In genomic region chr18:9109523-9109922, GRCh38 we compare ENCODE assay signal across 9 cellular contexts. TPM values are rescaled to one million over a fixed set of nuclear protein-coding genes. Genes with fewer than 3 reads are reported as not detected.
DNase-seq lines count a peak whose midpoint lies in the region; ATAC-seq and TF ChIP-seq lines count a peak whose summit lies in the region.
"Had no signal": no experiment of that assay in that cellular context is flagged by ENCODE, and none has a peak within 500 bp of the region (broad histone marks: within the 10 kb centered on the region; RNA-seq: fewer than 3 reads in every experiment).

No MANE protein-coding gene starts in this region.

- no peaks in the 10 kb centered on the region for H3K27me3 ChIP-seq in HUES64 (ENCODE audit: insufficient read depth, low read length)

- peak overlapping the region; percentile 90 for H3K4me3 Mint-ChIP-seq in activated CD4-positive, alpha-beta memory T cell treated with anti-CD3 and anti-CD28 coated beads for 36 hours
- H3K4me3 Mint-ChIP-seq in stimulated activated naive B cell treated with anti-CD40 and anti-IgM and Interleukin-4, amounts not matched to agents 10 μg/mL and 1 μg/mL and 100 μg/mL, for 72 hours = peak overlapping the region in 1 of 2 donors; percentile 48

- H3K36me3 Mint-ChIP-seq in activated CD4-positive, alpha-beta memory T cell treated with anti-CD3 and anti-CD28 coated beads for 36 hours = peaks cover 77% of the 10 kb centered on the region
- peaks cover 21 to 33% of the 10 kb centered on the region in 2 donors for H3K36me3 Mint-ChIP-seq in stimulated activated naive B cell treated with anti-CD40 and anti-IgM and Interleukin-4, amounts not matched to agents 10 μg/mL and 1 μg/mL and 100 μg/mL, for 72 hours

- no peak for TF ChIP-seq CTCF in fibroblast of villous mesenchyme (IDR thresholded peaks at IDR 0.05; ENCODE audit: insufficient read depth, low read depth, low read length)

- H3K9me3 Mint-ChIP-seq in activated CD4-positive, alpha-beta memory T cell treated with anti-CD3 and anti-CD28 coated beads for 36 hours = no peaks in the 10 kb centered on the region
- H3K9me3 Mint-ChIP-seq in stimulated activated naive B cell treated with anti-CD40 and anti-IgM and Interleukin-4, amounts not matched to agents 10 μg/mL and 1 μg/mL and 100 μg/mL, for 72 hours = peaks cover 0 to 1% of the 10 kb centered on the region in 2 donors

- H3K9ac ChIP-seq in HUES64 (ENCODE audit: low read depth, low read length) = no peak overlapping the region

- H3K27me3 Mint-ChIP-seq in activated CD4-positive, alpha-beta memory T cell treated with anti-CD3 and anti-CD28 coated beads for 36 hours = no peaks in the 10 kb centered on the region
- no peaks in the 10 kb centered on the region for H3K27me3 Mint-ChIP-seq in stimulated activated naive B cell treated with anti-CD40 and anti-IgM and Interleukin-4, amounts not matched to agents 10 μg/mL and 1 μg/mL and 100 μg/mL, for 72 hours

- POLR2A ChIA-PET in activated CD4-positive, alpha-beta memory T cell treated with anti-CD3 and anti-CD28 coated beads for 36 hours (lab: Charles Lee) = interaction anchor here (0.8 to 8.4 kb wide), 11 partner anchors 8 to 38 kb away, joined by 3 to 95 read pairs (median 10); partner anchors contain the start of gene ANKRD12

- CTCF ChIA-PET in activated CD4-positive, alpha-beta memory T cell treated with anti-CD3 and anti-CD28 coated beads for 36 hours (lab: Charles Lee) = interaction anchor here (0.9 to 1.7 kb wide), 5 partner anchors 9 to 36 kb away, joined by 3 to 6 read pairs (median 4); partner anchors contain the start of gene ANKRD12

- WGBS in HUES64 = 82% methylated on average over 4 of the region's 4 CpGs

- H3K4me1 Mint-ChIP-seq in activated CD4-positive, alpha-beta memory T cell treated with anti-CD3 and anti-CD28 coated beads for 36 hours (ENCODE audit: low read depth) = peaks cover 82% of the 10 kb centered on the region
- peaks cover 39 to 90% of the 10 kb centered on the region in 2 donors for H3K4me1 Mint-ChIP-seq in stimulated activated naive B cell treated with anti-CD40 and anti-IgM and Interleukin-4, amounts not matched to agents 10 μg/mL and 1 μg/mL and 100 μg/mL, for 72 hours

- H3K27ac ChIP-seq in HUES64 (ENCODE audit: low read depth, low read length) = peak overlapping the region; percentile 62; the same call in 1 of the 2 replicates

- DNase-seq in activated CD4-positive, alpha-beta memory T cell treated with anti-CD3 and anti-CD28 coated beads for 36 hours = no peak
- DNase-seq in fibroblast of villous mesenchyme (ENCODE audit: low read depth) (peak; percentile 59), GM19240 (ENCODE audit: insufficient read length, low spot score) (no peak)
- no peak for DNase-seq in stimulated activated naive B cell treated with anti-CD40 and anti-IgM and Interleukin-4, amounts not matched to agents 10 μg/mL and 1 μg/mL and 100 μg/mL, for 72 hours
- no peak for DNase-seq in activated CD4-positive, alpha-beta T cell treated with anti-CD3 and anti-CD28 coated beads for 1 hour
- DNase-seq: islet precursor cell, NCI-H2227 treated with DMSO at 0.1 percent for 48 hours had no signal

- peaks cover 65% of the 10 kb centered on the region for H3K4me1 ChIP-seq in HUES64 (ENCODE audit: insufficient read depth, low read length)

- peak overlapping the region; percentile 33 for H3K4me3 ChIP-seq in HUES64 (ENCODE audit: low read length)
- H3K4me3 ChIP-seq in fibroblast of villous mesenchyme (ENCODE audit: low read depth, low read length) = no peak overlapping the region

- intact Hi-C loops in activated CD4-positive, alpha-beta memory T cell treated with anti-CD3 and anti-CD28 coated beads for 36 hours (cut with micrococcal nuclease) = no loop called here

- peak overlapping the region; percentile 75 for H3K27ac Mint-ChIP-seq in activated CD4-positive, alpha-beta memory T cell treated with anti-CD3 and anti-CD28 coated beads for 36 hours
- peak overlapping the region; percentile 7 for H3K27ac Mint-ChIP-seq in stimulated activated naive B cell treated with anti-CD40 and anti-IgM and Interleukin-4, amounts not matched to agents 10 μg/mL and 1 μg/mL and 100 μg/mL, for 72 hours

- H3K36me3 ChIP-seq in HUES64 (ENCODE audit: insufficient read depth, low read length) = peaks cover 27% of the 10 kb centered on the region

- no peaks in the 10 kb centered on the region for H3K9me3 ChIP-seq in HUES64 (ENCODE audit: insufficient read depth, low read depth, low read length)

- ATAC-seq in stimulated activated naive B cell treated with anti-CD40 and anti-IgM and Interleukin-4, amounts not matched to agents 10 μg/mL and 1 μg/mL and 100 μg/mL, for 72 hours (replicated peaks) = no peak
- ATAC-seq in GM21390 (IDR thresholded peaks at IDR 0.05; ENCODE audit: unreplicated experiment) = no peak

RNA-seq across cellular contexts. Expression of gene NDUFV2, which starts 7.0 kb away (rescaled TPM):
- 184 TPM for polyA plus RNA-seq in HUES64 (2013, experiment 1 of 2)
- polyA plus RNA-seq in HUES64 (2013, experiment 2 of 2) = 186 TPM
- total RNA-seq in activated CD4-positive, alpha-beta memory T cell treated with anti-CD3 and anti-CD28 coated beads for 36 hours = 100 to 1,000 TPM; 535 to 552 TPM
- 115 and 127 TPM in 2 replicates for total RNA-seq in fibroblast of villous mesenchyme

RNA-seq across cellular contexts. Expression of gene ANKRD12, which starts 27.1 kb away (rescaled TPM):
- polyA plus RNA-seq in HUES64 (2013, experiment 1 of 2) = 14.0 TPM
- 18.3 TPM for polyA plus RNA-seq in HUES64 (2013, experiment 2 of 2)
- total RNA-seq in activated CD4-positive, alpha-beta memory T cell treated with anti-CD3 and anti-CD28 coated beads for 36 hours = 10 to 100 TPM; 77.8 to 83.9 TPM
- 23.8 and 32.0 TPM in 2 replicates for total RNA-seq in fibroblast of villous mesenchyme
